Comparison of ENCODE assay signal across 23 cellular contexts in genomic region chr14:85549697-85550096, GRCh38. TPM values are rescaled to one million over a fixed set of nuclear protein-coding genes. Genes with fewer than 3 reads are reported as not detected.
"Had no signal": no experiment of that assay in that cellular context is flagged by ENCODE, and none has a peak within 500 bp of the region (broad histone marks: within the 10 kb centered on the region; RNA-seq: fewer than 3 reads in every experiment).

No MANE protein-coding gene starts in this region.

- H3K9me3 Mint-ChIP-seq: activated CD8-positive, alpha-beta T cell treated with anti-CD3 and anti-CD28 coated beads for 36 hours had no signal

- H3K27me3 ChIP-seq: adrenal gland, ascending aorta, body of pancreas had no signal

- H3K27ac Mint-ChIP-seq: activated CD8-positive, alpha-beta T cell treated with anti-CD3 and anti-CD28 coated beads for 36 hours; activated naive CD8-positive, alpha-beta T cell treated with anti-CD3 and anti-CD28 coated beads, Interleukin-2, amount 10 ng/mL, durations not matched to agents 7 days and 5 days; activated T-cell treated with anti-CD3 and anti-CD28 coated beads, Interleukin-2, amount 50 U/mL, for 72 hours; IgD-negative memory B cell; T-cell had no signal

- H3K36me3 Mint-ChIP-seq: activated naive CD8-positive, alpha-beta T cell treated with anti-CD3 and anti-CD28 coated beads, Interleukin-2, amount 10 ng/mL, durations not matched to agents 7 days and 5 days; IgD-negative memory B cell; T-cell had no signal

- H3K4me1 ChIP-seq: adrenal gland, ascending aorta had no signal

- FAIRE-seq: bronchial epithelial cell had no signal

- H3K4me1 Mint-ChIP-seq: activated naive CD8-positive, alpha-beta T cell treated with anti-CD3 and anti-CD28 coated beads, Interleukin-2, amount 10 ng/mL, durations not matched to agents 7 days and 5 days; IgD-negative memory B cell; T-cell had no signal

- DNase-seq: activated CD4-positive, alpha-beta T cell treated with anti-CD3 and anti-CD28 coated beads for 4 hours; activated CD8-positive, alpha-beta memory T cell treated with anti-CD3 and anti-CD28 coated beads, Interleukin-2, amount 50 U/mL, for 4 hours; activated CD8-positive, alpha-beta T cell treated with anti-CD3 and anti-CD28 coated beads for 36 hours; activated naive CD4-positive, alpha-beta T cell treated with anti-CD3 and anti-CD28 coated beads, Interleukin-2, amount 50 U/mL, for 16 hours; activated naive CD8-positive, alpha-beta T cell treated with anti-CD3 and anti-CD28 coated beads, Interleukin-2, amount 10 ng/mL, durations not matched to agents 7 days and 5 days; activated T-cell treated with anti-CD3 and anti-CD28 coated beads, Interleukin-2, amount 50 U/mL, for 72 hours; adrenal gland; body of pancreas; central memory CD4-positive, alpha-beta T cell; KG1; NCI-H1048; NCI-H1417; NCI-H1930; NCI-H226; NCI-H510A; PC-9; SHP77 treated with DMSO at 0.1 percent for 48 hours; T-cell; T-helper 2 cell; WERI-Rb-1 had no signal

- H3K4me3 Mint-ChIP-seq: activated CD8-positive, alpha-beta T cell treated with anti-CD3 and anti-CD28 coated beads for 36 hours; activated naive CD8-positive, alpha-beta T cell treated with anti-CD3 and anti-CD28 coated beads, Interleukin-2, amount 10 ng/mL, durations not matched to agents 7 days and 5 days; activated T-cell treated with anti-CD3 and anti-CD28 coated beads, Interleukin-2, amount 50 U/mL, for 72 hours; IgD-negative memory B cell; T-cell had no signal

- H3K4me2 ChIP-seq: PC-9 had no signal

- H2AFZ ChIP-seq: PC-9 had no signal

- H3K27me3 Mint-ChIP-seq: activated CD8-positive, alpha-beta T cell treated with anti-CD3 and anti-CD28 coated beads for 36 hours; activated naive CD8-positive, alpha-beta T cell treated with anti-CD3 and anti-CD28 coated beads, Interleukin-2, amount 10 ng/mL, durations not matched to agents 7 days and 5 days; IgD-negative memory B cell; T-cell had no signal

- H3K36me3 ChIP-seq: adrenal gland, WERI-Rb-1 had no signal

- H3K4me3 ChIP-seq: adrenal gland, ascending aorta, body of pancreas, PC-9 had no signal

- H3K27ac ChIP-seq: adrenal gland, ascending aorta, PC-9, WERI-Rb-1 had no signal

- H3K9me3 ChIP-seq: adrenal gland, ascending aorta, body of pancreas had no signal

RNA-seq across cellular contexts. Expression of gene FLRT2, which starts 19.8 kb away (rescaled TPM):
- total RNA-seq: activated CD8-positive, alpha-beta T cell treated with anti-CD3 and anti-CD28 coated beads for 36 hours; activated naive CD8-positive, alpha-beta T cell treated with anti-CD3 and anti-CD28 coated beads, Interleukin-2, amount 10 ng/mL, durations not matched to agents 7 days and 5 days; activated T-cell treated with anti-CD3 and anti-CD28 coated beads, Interleukin-2, amount 50 U/mL, for 72 hours had no signal
- polyA plus RNA-seq: IgD-negative memory B cell had no signal
